In genomic region chr14:79549515-79549914, GRCh38 we compare ENCODE assay signal across 21 cellular contexts.
A peak's percentile ranks its signal among the peaks of the same experiment; 100 is the strongest.
DNase-seq lines count a peak whose midpoint lies in the region; ATAC-seq, FAIRE-seq and TF ChIP-seq lines count a peak whose summit lies in the region.
"Had no signal": no experiment of that assay in that cellular context is flagged by ENCODE, and none has a peak within 500 bp of the region (broad histone marks: within the 10 kb centered on the region; RNA-seq: fewer than 3 reads in every experiment).

No MANE protein-coding gene starts in this region.

- H2AFZ ChIP-seq in trophoblast cell (ENCODE audit: insufficient read depth, low read length, poor library complexity), result no peak overlapping the region
- no peak overlapping the region for H2AFZ ChIP-seq in HepG2 (ENCODE audit: low read length)

- no peak overlapping the region for H3K4me3 Mint-ChIP-seq in type B pancreatic cell
- H3K4me3 Mint-ChIP-seq: CD8-positive, alpha-beta memory T cell; IgD-negative memory B cell had no signal

- no peak overlapping the region for H2BK12ac ChIP-seq in trophoblast cell (ENCODE audit: low read length)

- H3K4me3 ChIP-seq in fibroblast of mammary gland (ENCODE audit: control insufficient read depth, low read depth, low read length) (no peak overlapping the region), trophoblast cell (ENCODE audit: low read depth, low read length) (no peak overlapping the region), HepG2 (replicated peaks in 1 of 3; ENCODE audit: insufficient read depth in 1 of 3, low read depth in 2 of 3, low read length in 3 of 3) (no peak overlapping the region)
- H3K4me3 ChIP-seq: A549 had no signal

- no peak overlapping the region for H3K4ac ChIP-seq in trophoblast cell (ENCODE audit: low read depth, low read length)

- no peak overlapping the region for H4K8ac ChIP-seq in trophoblast cell (ENCODE audit: low read depth, low read length)

- H4K91ac ChIP-seq in trophoblast cell (ENCODE audit: low read depth, low read length), result no peak overlapping the region

- peaks cover 2% of the 10 kb centered on the region for H3K79me1 ChIP-seq in trophoblast cell (ENCODE audit: low read length)

- DNase-seq in EH (ENCODE audit: low read depth), result peak; percentile 80
- DNase-seq in M059J (ENCODE audit: low read depth), result peak; percentile 65
- peak; percentile 45 for DNase-seq in fibroblast of mammary gland (ENCODE audit: low read depth)
- DNase-seq in trophoblast cell, result peak; percentile 69 to 73
- no peak for DNase-seq in type B pancreatic cell (ENCODE audit: extremely low spot score, unreplicated experiment)
- no peak for DNase-seq in stimulated activated naive CD4-positive, alpha-beta T cell treated with Interleukin-2 at 50 U/mL for 16 hours (lab: John Stamatoyannopoulos, UW)
- no peak for DNase-seq in HepG2 (ENCODE audit: low spot score)
- no peak for DNase-seq in NCI-H2171 (lab: John Stamatoyannopoulos, UW)
- DNase-seq: C1 segment of cervical spinal cord; CD8-positive, alpha-beta memory T cell; Karpas-422; NCI-H1092 treated with DMSO at 0.1 percent for 48 hours; NCI-H146; NCI-H2081 had no signal

- no peak overlapping the region for H3K18ac ChIP-seq in trophoblast cell (ENCODE audit: low read length)

- H3K36me3 ChIP-seq in trophoblast cell (ENCODE audit: control insufficient read depth in 1 of 2, insufficient read depth in 2 of 2, low read length in 2 of 2) (no peaks in the 10 kb centered on the region), HepG2 (replicated peaks in 1 of 2; ENCODE audit: control insufficient read depth in 1 of 2, insufficient read depth in 2 of 2, low read length in 2 of 2) (no peaks in the 10 kb centered on the region)

- POLR2A ChIA-PET in HepG2 (lab: Yijun Ruan, JAX), result no interaction called here

- peaks cover 29% of the 10 kb centered on the region for H3K4me1 Mint-ChIP-seq in type B pancreatic cell (ENCODE audit: unreplicated experiment)
- H3K4me1 Mint-ChIP-seq: CD8-positive, alpha-beta memory T cell had no signal

- no peaks in the 10 kb centered on the region for H3K27me3 Mint-ChIP-seq in type B pancreatic cell
- H3K27me3 Mint-ChIP-seq: CD8-positive, alpha-beta memory T cell; IgD-negative memory B cell had no signal

- H2BK5ac ChIP-seq in trophoblast cell (ENCODE audit: low read depth, low read length, poor library complexity), result no peak overlapping the region

- TF ChIP-seq POLR2A in HepG2 (IDR thresholded peaks at IDR 0.05; ENCODE audit: insufficient read depth in 1 of 2, low read depth in 2 of 2, low read length in 2 of 2), result no peak

- no peaks in the 10 kb centered on the region for H3K79me2 ChIP-seq in trophoblast cell (ENCODE audit: control insufficient read depth, insufficient read depth, low read length, poor library complexity)
- no peaks in the 10 kb centered on the region for H3K79me2 ChIP-seq in HepG2 (ENCODE audit: insufficient read depth, low read length)

- no peak for ATAC-seq in HepG2
- ATAC-seq: A549, Panc1 had no signal

- no peak overlapping the region for H3K14ac ChIP-seq in trophoblast cell (ENCODE audit: low read length)

- TF ChIP-seq EP300 in HepG2 (IDR thresholded peaks at IDR 0.05; ENCODE audit: low read depth in 2 of 2, low read length in 2 of 2) (no peak), HepG2 (CRISPR knock-in tag; IDR thresholded peaks at IDR 0.05; ENCODE audit: borderline replicate concordance) (no peak)

- WGBS in trophoblast cell (ENCODE audit: extremely low coverage, insufficient coverage, insufficient read length), result no CpG with 5 or more reads among the region's 5 CpGs
- 40% methylated on average over 5 of the region's 5 CpGs for WGBS in HepG2 (ENCODE audit: low lambda C conversion rate)

- no peak overlapping the region for H3K27ac ChIP-seq in trophoblast cell (ENCODE audit: low read depth, low read length)
- no peak overlapping the region for H3K27ac ChIP-seq in HepG2 (ENCODE audit: extremely low read length, insufficient read depth, low read length)
- H3K27ac ChIP-seq: A549, HL-60 had no signal

- CTCF ChIA-PET in HepG2 (lab: Yijun Ruan, JAX; ENCODE audit: low intra/inter-chr PET ratio, low total read pairs), result no interaction called here

- H3K9ac ChIP-seq in trophoblast cell (ENCODE audit: low read length) (no peak overlapping the region), HepG2 (ENCODE audit: insufficient read depth, low read depth, low read length) (no peak overlapping the region)

- no peaks in the 10 kb centered on the region for H4K20me1 ChIP-seq in HepG2 (ENCODE audit: insufficient read depth, low read length)

- intact Hi-C loops in HepG2 (cut with micrococcal nuclease; ENCODE audit: unreplicated experiment), result no loop called here

- H3K27ac Mint-ChIP-seq in type B pancreatic cell, result no peak overlapping the region
- H3K27ac Mint-ChIP-seq: CD8-positive, alpha-beta memory T cell; IgD-negative memory B cell had no signal

- TF ChIP-seq CTCF in fibroblast of mammary gland (conservative IDR thresholded peaks at IDR 0.05; ENCODE audit: control insufficient read depth, insufficient read depth, low read depth, low read length) (no peak), type B pancreatic cell (conservative IDR thresholded peaks at IDR 0.05) (no peak), HepG2 (CRISPR knock-in tag; IDR thresholded peaks at IDR 0.05) (no peak)

- peaks cover 8 to 12% of the 10 kb centered on the region in 2 experiments for H3K4me1 ChIP-seq in trophoblast cell (ENCODE audit: control insufficient read depth in 1 of 2, insufficient read depth in 2 of 2, low read length in 2 of 2)
- no peaks in the 10 kb centered on the region for H3K4me1 ChIP-seq in HepG2 (ENCODE audit: insufficient read depth, low read length)

- peaks cover 12% of the 10 kb centered on the region for H3K9me3 Mint-ChIP-seq in type B pancreatic cell

- H2BK120ac ChIP-seq in trophoblast cell (ENCODE audit: insufficient read depth, low read length, poor library complexity), result no peak overlapping the region

- TF ChIP-seq RAD21 in HepG2 (CRISPR knock-in tag; IDR thresholded peaks at IDR 0.05), result no peak

- no peak overlapping the region for H2AK5ac ChIP-seq in trophoblast cell (ENCODE audit: low read length)

- H3K27me3 ChIP-seq in trophoblast cell (ENCODE audit: insufficient read depth, low read length) (no peaks in the 10 kb centered on the region), HepG2 (ENCODE audit: control insufficient read depth in 1 of 2, insufficient read depth in 2 of 2, low read length in 2 of 2) (no peaks in the 10 kb centered on the region)

- BruUV-seq in HepG2 (replicated peaks; lab: Mats Ljungman, UMichigan), result no TSS peak

- H3K23ac ChIP-seq in trophoblast cell (ENCODE audit: low read length), result no peak overlapping the region

- H3K4me2 ChIP-seq in trophoblast cell (ENCODE audit: low read length) (no peak overlapping the region), HepG2 (ENCODE audit: low read depth, low read length) (no peak overlapping the region)
- H3K4me2 ChIP-seq: A549 had no signal

- no peak overlapping the region for H4K12ac ChIP-seq in trophoblast cell (ENCODE audit: low read depth, low read length)

- in situ Hi-C loops in HepG2 (cut with HindIII; ENCODE audit: extremely low pct_ligation_motif_present, low pct_unique_long_range_greater_than_20kb), result no loop called here

- H3K9me3 ChIP-seq in trophoblast cell (ENCODE audit: insufficient read depth, low read depth, low read length), result no peaks in the 10 kb centered on the region
- H3K9me3 ChIP-seq in HepG2 (ENCODE audit: low read length), result peaks cover 94% of the 10 kb centered on the region
- H3K9me3 ChIP-seq: A549 had no signal

- peaks cover 5% of the 10 kb centered on the region for H3K36me3 Mint-ChIP-seq in type B pancreatic cell
- H3K36me3 Mint-ChIP-seq: CD8-positive, alpha-beta memory T cell; IgD-negative memory B cell had no signal

- FAIRE-seq in HepG2 (lab: Jason Lieb, UNC), result no peak
- FAIRE-seq: A549, D721Med, GM19239, H54 had no signal

TF ChIP-seq in HepG2, 621 proteins besides CTCF, POLR2A, EP300 and RAD21:
- TF ChIP-seq ZEB1 (IDR thresholded peaks at IDR 0.05; ENCODE audit: insufficient replicate concordance, low read depth) (no peak), ZBTB14 (CRISPR knock-in tag; IDR thresholded peaks at IDR 0.05) (no peak)

Comparison
In these comparisons a context has a peak if more than half of its experiments do, and no peak if none do; other contexts are left out.
1. DNase-seq: peak in EH (single experiment), M059J (single experiment), fibroblast of mammary gland (single experiment) and trophoblast cell (2 of 2); none in type B pancreatic cell (single experiment), stimulated activated naive CD4-positive, alpha-beta T cell treated with Interleukin-2 at 50 U/mL for 16 hours (single experiment), HepG2 (single experiment) and NCI-H2171 (single experiment).